1 cellular context compared by ENCODE assay signal in the genomic region with DNA sequence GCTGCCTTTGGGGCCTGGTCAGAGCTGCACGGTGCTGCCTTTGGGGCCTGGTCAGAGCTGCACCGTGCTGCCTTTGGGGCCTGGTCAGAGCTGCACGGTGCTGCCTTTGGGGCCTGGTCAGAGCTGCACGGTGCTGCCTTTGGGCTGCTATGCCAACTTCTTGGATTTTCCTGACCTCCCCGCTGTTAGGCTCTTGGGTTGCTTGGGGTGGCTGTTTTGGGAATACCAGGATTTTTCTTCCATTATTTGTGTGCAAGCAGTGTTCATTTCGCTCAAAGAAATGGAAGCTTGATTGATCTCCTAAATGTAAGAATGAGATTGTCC.
TF ChIP-seq lines count a peak whose summit lies in the region.

No MANE protein-coding gene starts in this region.

TF ChIP-seq in HepG2, 621 proteins besides CTCF, POLR2A, EP300 and RAD21:
- TF ChIP-seq ZFY (CRISPR knock-in tag; IDR thresholded peaks at IDR 0.05) (peak; percentile 73), ZFX (CRISPR knock-in tag; IDR thresholded peaks at IDR 0.05; ENCODE audit: low read depth) (peak; percentile 72), MXD4 (CRISPR knock-in tag; IDR thresholded peaks at IDR 0.05) (0 out of 2 replicates have a peak, but pooled peaks have one; percentile 12)
- TF ChIP-seq, protein P1, sequence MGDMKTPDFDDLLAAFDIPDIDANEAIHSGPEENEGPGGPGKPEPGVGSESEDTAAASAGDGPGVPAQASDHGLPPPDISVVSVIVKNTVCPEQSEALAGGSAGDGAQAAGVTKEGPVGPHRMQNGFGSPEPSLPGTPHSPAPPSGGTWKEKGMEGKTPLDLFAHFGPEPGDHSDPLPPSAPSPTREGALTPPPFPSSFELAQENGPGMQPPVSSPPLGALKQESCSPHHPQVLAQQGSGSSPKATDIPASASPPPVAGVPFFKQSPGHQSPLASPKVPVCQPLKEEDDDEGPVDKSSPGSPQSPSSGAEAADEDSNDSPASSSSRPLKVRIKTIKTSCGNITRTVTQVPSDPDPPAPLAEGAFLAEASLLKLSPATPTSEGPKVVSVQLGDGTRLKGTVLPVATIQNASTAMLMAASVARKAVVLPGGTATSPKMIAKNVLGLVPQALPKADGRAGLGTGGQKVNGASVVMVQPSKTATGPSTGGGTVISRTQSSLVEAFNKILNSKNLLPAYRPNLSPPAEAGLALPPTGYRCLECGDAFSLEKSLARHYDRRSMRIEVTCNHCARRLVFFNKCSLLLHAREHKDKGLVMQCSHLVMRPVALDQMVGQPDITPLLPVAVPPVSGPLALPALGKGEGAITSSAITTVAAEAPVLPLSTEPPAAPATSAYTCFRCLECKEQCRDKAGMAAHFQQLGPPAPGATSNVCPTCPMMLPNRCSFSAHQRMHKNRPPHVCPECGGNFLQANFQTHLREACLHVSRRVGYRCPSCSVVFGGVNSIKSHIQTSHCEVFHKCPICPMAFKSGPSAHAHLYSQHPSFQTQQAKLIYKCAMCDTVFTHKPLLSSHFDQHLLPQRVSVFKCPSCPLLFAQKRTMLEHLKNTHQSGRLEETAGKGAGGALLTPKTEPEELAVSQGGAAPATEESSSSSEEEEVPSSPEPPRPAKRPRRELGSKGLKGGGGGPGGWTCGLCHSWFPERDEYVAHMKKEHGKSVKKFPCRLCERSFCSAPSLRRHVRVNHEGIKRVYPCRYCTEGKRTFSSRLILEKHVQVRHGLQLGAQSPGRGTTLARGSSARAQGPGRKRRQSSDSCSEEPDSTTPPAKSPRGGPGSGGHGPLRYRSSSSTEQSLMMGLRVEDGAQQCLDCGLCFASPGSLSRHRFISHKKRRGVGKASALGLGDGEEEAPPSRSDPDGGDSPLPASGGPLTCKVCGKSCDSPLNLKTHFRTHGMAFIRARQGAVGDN (CRISPR knock-in tag; IDR thresholded peaks at IDR 0.05) = peak; percentile 57
